Comparison of ENCODE assay signal across 8 cellular contexts in genomic region chr2:69893684-69894481, GRCh38. TPM values are rescaled to one million over a fixed set of nuclear protein-coding genes. Genes with fewer than 3 reads are reported as not detected.
DNase-seq lines count a peak whose midpoint lies in the region; ATAC-seq and TF ChIP-seq lines count a peak whose summit lies in the region.

Gene SNRNP27 (plus strand): TSS chr2:69893956. CDS start chr2:69893985, 29 bp downstream.

- no peaks in the 10 kb centered on the region for H3K27me3 ChIP-seq in spleen (replicated peaks in 1 of 7)

- intact Hi-C loops in spleen (cut with DNase I; ENCODE audit: low total_unique reads), result no loop called here

- no peak for TF ChIP-seq POLR2A in spleen (IDR thresholded peaks at IDR 0.05)

- DNase-seq in NCI-H446 treated with DMSO at 0.1 percent for 48 hours (lab: John Stamatoyannopoulos, UW) (peak; percentile 65), inferior parietal cortex (ENCODE audit: extremely low spot score) (peak; percentile 93), spleen (peak; percentile 93)
- peak; percentile 72 for DNase-seq in central memory CD4-positive, alpha-beta T cell

- peaks cover 0 to 8% (median 4%) of the 10 kb centered on the region in 8 donors for H3K9me3 ChIP-seq in spleen

- H3K4me1 ChIP-seq in spleen, result peaks cover 12 to 52% (median 33%) of the 10 kb centered on the region in 6 donors

- peak within 1 kb of the TSS; percentile 64 to 88 (median 83) for H3K27ac ChIP-seq in spleen

- WGBS in spleen, 5 donors, result 0 to 1% (median 1%) methylated on average over 31 of the region's 31 CpGs

- TF ChIP-seq CTCF in GM12875 (IDR thresholded peaks at IDR 0.05; ENCODE audit: borderline replicate concordance, insufficient read depth, low read depth, low read length) (no peak), spleen (IDR thresholded peaks at IDR 0.05 in 8 of 11, conservative IDR thresholded peaks at IDR 0.05 in 3 of 11) (peak in 1 of 11 experiments; percentile 8)

- ATAC-seq in HG02981 (IDR thresholded peaks at IDR 0.05; ENCODE audit: unreplicated experiment) (peak; percentile 57), HG02970 (IDR thresholded peaks at IDR 0.05; ENCODE audit: low FRiP score, unreplicated experiment) (no peak)
- peak; percentile 82 to 89 for ATAC-seq in activated CD4-positive, CD25-positive, alpha-beta regulatory T cell treated with anti-CD3 and anti-CD28 coated beads, Interleukin-2, amount 50 U/mL, for 24 hours

- H3K36me3 ChIP-seq in spleen, result peaks cover 8 to 40% (median 29%) of the 10 kb centered on the region in 6 donors

- peak within 1 kb of the TSS; percentile 53 for H3K4me3 ChIP-seq in GM12875 (ENCODE audit: low read depth, low read length)
- H3K4me3 ChIP-seq in spleen, result peak within 1 kb of the TSS; percentile 65 to 91 (median 77)

RNA-seq across cellular contexts. Expression of gene SNRNP27, which starts in this region (rescaled TPM):
- 10 to 100 TPM; 34.9 to 62.9 (median 43.3) TPM for total RNA-seq in spleen
- polyA plus RNA-seq in spleen, result 10 to 100 TPM; 28.0 to 41.5 (median 39.8) TPM
